In genomic region chr17:42290577-42290976, GRCh38 we compare ENCODE assay signal across 1 cellular context.
TF ChIP-seq lines count a peak whose summit lies in the region.

No MANE protein-coding gene starts in this region.

TF ChIP-seq in HepG2, 621 proteins besides CTCF, POLR2A, EP300 and RAD21:
- TF ChIP-seq ZNF235 (CRISPR knock-in tag; IDR thresholded peaks at IDR 0.05; ENCODE audit: borderline replicate concordance) (no peak), ZNF296 (CRISPR knock-in tag; conservative IDR thresholded peaks at IDR 0.05) (no peak), THAP8 (CRISPR knock-in tag; IDR thresholded peaks at IDR 0.05; ENCODE audit: borderline replicate concordance) (no peak), MXI1 (IDR thresholded peaks at IDR 0.05; ENCODE audit: borderline replicate concordance, low read depth, low read length) (no peak), TRAFD1 (CRISPR knock-in tag; IDR thresholded peaks at IDR 0.05; ENCODE audit: borderline replicate concordance) (no peak), ZMYM3 (CRISPR knock-in tag; IDR thresholded peaks at IDR 0.05) (0 out of 2 replicates have a peak, but pooled peaks have one; percentile 16), ADNP (CRISPR knock-in tag; IDR thresholded peaks at IDR 0.05) (peak; percentile 16; the same call in 1 of the 2 replicates), ZNF629 (CRISPR knock-in tag; conservative IDR thresholded peaks at IDR 0.05) (peak; percentile 87), CREB3 (CRISPR knock-in tag; IDR thresholded peaks at IDR 0.05) (no peak), SP4 (CRISPR knock-in tag; IDR thresholded peaks at IDR 0.05) (no peak), ZMYM2 (CRISPR knock-in tag; IDR thresholded peaks at IDR 0.05) (no peak), MBNL3 (CRISPR knock-in tag; conservative IDR thresholded peaks at IDR 0.05) (no peak), GZF1 (CRISPR knock-in tag; IDR thresholded peaks at IDR 0.05) (no peak)
